ENCODE assay signal across 23 cellular contexts in the genomic region with DNA sequence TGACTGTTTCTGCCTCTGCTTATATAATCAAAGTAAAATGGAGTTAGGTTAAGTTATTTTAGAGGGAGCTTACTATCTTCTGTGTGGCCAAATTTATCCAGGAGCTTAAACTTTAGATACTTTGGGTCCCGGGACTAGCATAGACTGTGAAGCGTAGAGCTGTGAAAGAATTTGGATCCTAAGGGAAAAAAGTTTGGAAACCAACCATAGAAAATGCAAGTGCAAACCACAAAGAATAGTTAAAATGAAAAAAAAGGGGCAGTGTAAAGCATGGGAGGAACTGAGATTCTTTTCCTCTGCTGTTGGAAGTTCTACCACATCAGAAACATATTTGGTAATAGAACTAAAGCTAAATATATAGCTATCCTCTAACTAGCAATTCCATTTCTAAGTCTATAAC.
"Had no signal": no experiment of that assay in that cellular context is flagged by ENCODE, and none has a peak within 500 bp of the region (broad histone marks: within the 10 kb centered on the region; RNA-seq: fewer than 3 reads in every experiment).

No MANE protein-coding gene starts in this region.

- H3K4me3 Mint-ChIP-seq: dendritic cell treated with granulocyte-macrophage colony-stimulating factor and Interleukin-4, amounts not matched to agents 40 ng/mL and 50 ng/mL, for 4 days; natural killer cell; stimulated activated effector memory CD8-positive, alpha-beta T cell treated with anti-CD3 and anti-CD28 coated beads, Interleukin-12 subunit alpha, Interleukin-12 subunit beta, amount 100 ng/mL, for 72 hours; type B pancreatic cell had no signal

- DNase-seq: effector memory CD4-positive, alpha-beta T cell; gastrocnemius medialis; head of caudate nucleus; left ventricle myocardium superior; lower lobe of right lung; natural killer cell; stimulated activated CD4-positive, alpha-beta T cell treated with anti-CD3 and anti-CD28 coated beads, Interleukin-2, amount 100 ng/mL, for 24 hours; stimulated activated CD4-positive, alpha-beta T cell treated with anti-CD3 and anti-CD28 coated beads, Interleukin-4, amount 100 ng/mL, for 24 hours; stimulated activated naive CD8-positive, alpha-beta T cell treated with anti-CD3 and anti-CD28 coated beads, Interleukin-15, Interleukin-2, amounts not matched to agents 100 U/mL and 50 U/mL, for 24 hours; substantia nigra; testis; tibial artery had no signal

- H3K27me3 ChIP-seq: esophagus muscularis mucosa, gastrocnemius medialis, right atrium auricular region, testis, tibial artery had no signal

- H3K9ac ChIP-seq: parathyroid adenoma had no signal

- H3K4me1 Mint-ChIP-seq: natural killer cell; stimulated activated effector memory CD8-positive, alpha-beta T cell treated with anti-CD3 and anti-CD28 coated beads, Interleukin-12 subunit alpha, Interleukin-12 subunit beta, amount 100 ng/mL, for 72 hours had no signal

- H3K27ac ChIP-seq: esophagus muscularis mucosa, gastrocnemius medialis, lower lobe of right lung, parathyroid adenoma, right atrium auricular region, testis, tibial artery had no signal

- H3K4me1 ChIP-seq: esophagus muscularis mucosa, gastrocnemius medialis, lower lobe of right lung, parathyroid adenoma, right atrium auricular region, testis, tibial artery had no signal

- H3K36me3 ChIP-seq: esophagus muscularis mucosa, gastrocnemius medialis, lower lobe of right lung, right atrium auricular region, tibial artery had no signal

- FAIRE-seq: colon, endothelial cell of umbilical vein, keratinocyte had no signal

- ATAC-seq: gastrocnemius medialis; left ventricle myocardium superior; lower lobe of right lung; natural killer cell; sciatic nerve; stimulated activated effector memory CD8-positive, alpha-beta T cell treated with anti-CD3 and anti-CD28 coated beads, Interleukin-12 subunit alpha, Interleukin-12 subunit beta, amount 100 ng/mL, for 72 hours; stimulated activated naive CD8-positive, alpha-beta T cell treated with anti-CD3 and anti-CD28 coated beads, Interleukin-15, Interleukin-2, amounts not matched to agents 100 U/mL and 50 U/mL, for 24 hours had no signal

- H3K4me3 ChIP-seq: esophagus muscularis mucosa, gastrocnemius medialis, lower lobe of right lung, right atrium auricular region, testis, tibial artery had no signal

- H3K9me3 ChIP-seq: esophagus muscularis mucosa, gastrocnemius medialis, right atrium auricular region, testis had no signal

- H3K27ac Mint-ChIP-seq: dendritic cell treated with granulocyte-macrophage colony-stimulating factor and Interleukin-4, amounts not matched to agents 40 ng/mL and 50 ng/mL, for 4 days; natural killer cell; progenitor cell of endocrine pancreas; stimulated activated effector memory CD8-positive, alpha-beta T cell treated with anti-CD3 and anti-CD28 coated beads, Interleukin-12 subunit alpha, Interleukin-12 subunit beta, amount 100 ng/mL, for 72 hours had no signal

- H3K27me3 Mint-ChIP-seq: dendritic cell treated with granulocyte-macrophage colony-stimulating factor and Interleukin-4, amounts not matched to agents 40 ng/mL and 50 ng/mL, for 4 days; type B pancreatic cell had no signal

- H3K36me3 Mint-ChIP-seq: natural killer cell; stimulated activated effector memory CD8-positive, alpha-beta T cell treated with anti-CD3 and anti-CD28 coated beads, Interleukin-12 subunit alpha, Interleukin-12 subunit beta, amount 100 ng/mL, for 72 hours had no signal
